8 cellular contexts compared by ENCODE assay signal in the genomic region with DNA sequence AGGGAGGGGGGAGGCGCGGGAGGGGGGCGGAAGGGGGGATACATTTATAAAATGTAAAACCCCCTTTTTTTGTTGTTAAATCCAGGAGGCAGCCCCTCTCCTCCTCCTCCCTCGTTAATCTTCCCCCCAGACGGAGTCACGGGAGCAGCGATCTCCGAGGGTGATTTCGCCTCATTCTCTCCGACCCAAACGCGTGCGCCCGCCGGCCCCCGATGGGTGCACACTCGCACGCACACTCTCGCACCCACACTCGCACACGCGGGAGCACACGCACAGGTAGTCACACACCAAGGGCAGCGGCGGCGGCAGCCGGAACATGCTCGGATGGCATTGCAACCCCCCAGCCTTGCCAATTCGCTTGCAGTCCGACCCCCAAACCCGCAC. TPM values are rescaled to one million over a fixed set of nuclear protein-coding genes. Genes with fewer than 3 reads are reported as not detected.
A peak's percentile ranks its signal among the peaks of the same experiment; 100 is the strongest.
DNase-seq lines count a peak whose midpoint lies in the region; ATAC-seq, FAIRE-seq and TF ChIP-seq lines count a peak whose summit lies in the region.

No MANE protein-coding gene starts in this region.

- H3K4me1 ChIP-seq in K562 (replicated peaks in 1 of 2; ENCODE audit: control insufficient read depth in 2 of 2, insufficient read depth in 2 of 2, low read length in 2 of 2): peaks cover 21 to 22% of the 10 kb centered on the region in 2 experiments

- H3K27ac Mint-ChIP-seq in T-helper 2 cell treated with Interferon-gamma antibody and Interleukin-4, amounts not matched to agents 5 μg/mL and 100 μg/mL, for 36 hours: peak overlapping the region; percentile 100

- H3K36me3 Mint-ChIP-seq in T-helper 2 cell treated with Interferon-gamma antibody and Interleukin-4, amounts not matched to agents 5 μg/mL and 100 μg/mL, for 36 hours (ENCODE audit: low read depth): peaks cover 20% of the 10 kb centered on the region

- H4K20me1 ChIP-seq in K562 (replicated peaks; ENCODE audit: control insufficient read depth, insufficient read depth, low read length): peaks cover 14% of the 10 kb centered on the region

- BruUV-seq in K562 (replicated peaks; lab: Mats Ljungman, UMichigan): no TSS peak

- no peak for ATAC-seq in K562
- no peak for ATAC-seq in HG03159 (IDR thresholded peaks at IDR 0.05; ENCODE audit: unreplicated experiment)

- TF ChIP-seq RAD21 in K562 (CRISPR knock-in tag; conservative IDR thresholded peaks at IDR 0.05 in 1 of 2, IDR thresholded peaks at IDR 0.05 in 1 of 2): no peak

- intact Hi-C loops in K562 (cut with micrococcal nuclease): no loop called here

- no peaks in the 10 kb centered on the region for H3K9me1 ChIP-seq in K562 (ENCODE audit: control insufficient read depth, insufficient read depth, low read length)

- CTCF ChIA-PET in K562 (lab: Yijun Ruan, JAX; ENCODE audit: low intra/inter-chr PET ratio): no interaction called here

- H3K27me3 Mint-ChIP-seq in T-helper 2 cell treated with Interferon-gamma antibody and Interleukin-4, amounts not matched to agents 5 μg/mL and 100 μg/mL, for 36 hours (ENCODE audit: low read depth): no peaks in the 10 kb centered on the region

- peak overlapping the region; percentile 77 for H3K4me2 ChIP-seq in K562 (ENCODE audit: insufficient read depth, low read length)

- peak overlapping the region; percentile 83 for H2AFZ ChIP-seq in K562 (ENCODE audit: low read depth, low read length)

- TF ChIP-seq CTCF in K562 (IDR thresholded peaks at IDR 0.05 in 2 of 3, conservative IDR thresholded peaks at IDR 0.05 in 1 of 3; ENCODE audit: insufficient read depth in 2 of 3, low read depth in 1 of 3, low read length in 3 of 3): no peak

- H3K36me3 ChIP-seq in K562 (ENCODE audit: control insufficient read depth, insufficient read depth, low read length): peaks cover 17% of the 10 kb centered on the region; the same call in 2 of the 3 replicates

- no peaks in the 10 kb centered on the region for H3K9me3 Mint-ChIP-seq in T-helper 2 cell treated with Interferon-gamma antibody and Interleukin-4, amounts not matched to agents 5 μg/mL and 100 μg/mL, for 36 hours

- H3K4me3 ChIP-seq in K562: peak overlapping the region; percentile 63

- in situ Hi-C loops in K562 (cut with MboI): no loop called here

- peaks cover 34% of the 10 kb centered on the region for H3K4me1 Mint-ChIP-seq in T-helper 2 cell treated with Interferon-gamma antibody and Interleukin-4, amounts not matched to agents 5 μg/mL and 100 μg/mL, for 36 hours (ENCODE audit: low read depth)

- TF ChIP-seq EP300 in K562 (IDR thresholded peaks at IDR 0.05; ENCODE audit: low read length): no peak

- H3K27ac ChIP-seq in K562 (ENCODE audit: extremely low read depth, low read depth, low read length) (peak overlapping the region; percentile 99), layer of hippocampus (ENCODE audit: low read depth, low read length) (peak overlapping the region; percentile 96)

- TF ChIP-seq POLR2A in K562 (conservative IDR thresholded peaks at IDR 0.05): no peak

- FAIRE-seq in K562 (lab: Jason Lieb, UNC): no peak

- no peaks in the 10 kb centered on the region for H3K27me3 ChIP-seq in K562 (ENCODE audit: control insufficient read depth in 2 of 2, insufficient read depth in 2 of 2, low read length in 2 of 2)
- H3K27me3 ChIP-seq in layer of hippocampus (ENCODE audit: control insufficient read depth, insufficient read depth, low read length): no peaks in the 10 kb centered on the region

- DNase-seq in activated CD8-positive, alpha-beta memory T cell treated with anti-CD3 and anti-CD28 coated beads for 4 hours (ENCODE audit: low read depth in 2 of 2): peak; percentile 27 to 52
- DNase-seq in activated CD8-positive, alpha-beta memory T cell treated with anti-CD3 and anti-CD28 coated beads for 24 hours: no peak
- peak; percentile 53 for DNase-seq in T-helper 2 cell treated with Interferon-gamma antibody and Interleukin-4, amounts not matched to agents 5 μg/mL and 100 μg/mL, for 36 hours (ENCODE audit: low spot score)
- peak in 2 of 4 experiments; percentile 29 to 50 for DNase-seq in K562 (ENCODE audit: extremely low read depth in 1 of 4, low spot score in 3 of 4)
- DNase-seq in stimulated activated CD4-positive, alpha-beta T cell treated with anti-CD3 and anti-CD28 coated beads, Interleukin-2, amount 100 ng/mL, for 4 hours (ENCODE audit: low read depth): peak; percentile 57
- DNase-seq in NCI-H446 treated with DMSO at 0.1 percent for 48 hours (lab: John Stamatoyannopoulos, UW): no peak

- 0% methylated on average over 8 of the region's 31 CpGs for WGBS in K562 (ENCODE audit: insufficient coverage, low coverage, missing lambda C conversion rate)

- H3K9me3 ChIP-seq in K562 (replicated peaks; ENCODE audit: control insufficient read depth, insufficient read depth, low read depth, low read length): no peaks in the 10 kb centered on the region

- H3K9ac ChIP-seq in K562 (ENCODE audit: insufficient read depth in 1 of 2, low read depth in 2 of 2, low read length in 2 of 2): peak overlapping the region; percentile 96 to 98

- peak overlapping the region; percentile 97 for H3K4me3 Mint-ChIP-seq in T-helper 2 cell treated with Interferon-gamma antibody and Interleukin-4, amounts not matched to agents 5 μg/mL and 100 μg/mL, for 36 hours

- POLR2A ChIA-PET in K562 (lab: Yijun Ruan, JAX): interaction anchor here (0.6 to 1.9 kb wide), 4 partner anchors 13 to 488 kb away, joined by 3 to 9 read pairs (median 4); no protein-coding TSS in a partner anchor

- peaks cover 76% of the 10 kb centered on the region for H3K79me2 ChIP-seq in K562 (ENCODE audit: control insufficient read depth, insufficient read depth, low read length)

TF ChIP-seq in K562, 482 proteins besides CTCF, POLR2A, EP300 and RAD21 (continues in another document):
- no peak for TF ChIP-seq MYC (IDR thresholded peaks at IDR 0.05; ENCODE audit: low read depth, low read length)
- TF ChIP-seq MYC (CRISPR knock-in tag; IDR thresholded peaks at IDR 0.05; ENCODE audit: borderline replicate concordance, low read depth): no peak
- TF ChIP-seq TEAD2 (tag; IDR thresholded peaks at IDR 0.05): no peak
- TF ChIP-seq, protein P1, sequence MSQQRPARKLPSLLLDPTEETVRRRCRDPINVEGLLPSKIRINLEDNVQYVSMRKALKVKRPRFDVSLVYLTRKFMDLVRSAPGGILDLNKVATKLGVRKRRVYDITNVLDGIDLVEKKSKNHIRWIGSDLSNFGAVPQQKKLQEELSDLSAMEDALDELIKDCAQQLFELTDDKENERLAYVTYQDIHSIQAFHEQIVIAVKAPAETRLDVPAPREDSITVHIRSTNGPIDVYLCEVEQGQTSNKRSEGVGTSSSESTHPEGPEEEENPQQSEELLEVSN (IDR thresholded peaks at IDR 0.05; ENCODE audit: borderline replicate concordance in 1 of 2, extremely low read depth in 1 of 2, insufficient read depth in 1 of 2, insufficient read length in 1 of 2, low read depth in 1 of 2, low read length in 1 of 2, poor library complexity in 1 of 2, severe bottlenecking in 1 of 2): peak in 1 of 2 experiments; percentile 10
- 0 out of 2 replicates have a peak, but pooled peaks have one; percentile 24 for TF ChIP-seq SRSF1 (IDR thresholded peaks at IDR 0.05; ENCODE audit: low read depth, low read length)
- TF ChIP-seq SREBF1 (IDR thresholded peaks at IDR 0.05; ENCODE audit: borderline replicate concordance, low read depth, low read length): no peak
- TF ChIP-seq CHD1 (IDR thresholded peaks at IDR 0.05; ENCODE audit: low read length): peak; percentile 89
- TF ChIP-seq KDM5B (IDR thresholded peaks at IDR 0.05; ENCODE audit: insufficient replicate concordance, low read depth, low read length): peak; percentile 9
- TF ChIP-seq NR2C1 (IDR thresholded peaks at IDR 0.05): no peak
- TF ChIP-seq NR2C1 (tag; IDR thresholded peaks at IDR 0.05): no peak
- 0 out of 2 replicates have a peak, but pooled peaks have one; percentile 14 for TF ChIP-seq RB1 (IDR thresholded peaks at IDR 0.05; ENCODE audit: low read depth)
- no peak for TF ChIP-seq ARID1B (IDR thresholded peaks at IDR 0.05)
- TF ChIP-seq, protein P2, sequence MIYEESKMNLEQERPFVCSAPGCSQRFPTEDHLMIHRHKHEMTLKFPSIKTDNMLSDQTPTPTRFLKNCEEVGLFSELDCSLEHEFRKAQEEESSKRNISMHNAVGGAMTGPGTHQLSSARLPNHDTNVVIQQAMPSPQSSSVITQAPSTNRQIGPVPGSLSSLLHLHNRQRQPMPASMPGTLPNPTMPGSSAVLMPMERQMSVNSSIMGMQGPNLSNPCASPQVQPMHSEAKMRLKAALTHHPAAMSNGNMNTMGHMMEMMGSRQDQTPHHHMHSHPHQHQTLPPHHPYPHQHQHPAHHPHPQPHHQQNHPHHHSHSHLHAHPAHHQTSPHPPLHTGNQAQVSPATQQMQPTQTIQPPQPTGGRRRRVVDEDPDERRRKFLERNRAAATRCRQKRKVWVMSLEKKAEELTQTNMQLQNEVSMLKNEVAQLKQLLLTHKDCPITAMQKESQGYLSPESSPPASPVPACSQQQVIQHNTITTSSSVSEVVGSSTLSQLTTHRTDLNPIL (CRISPR knock-in tag; IDR thresholded peaks at IDR 0.05): no peak
- peak in 1 of 2 experiments; percentile 57; a peak in 1 of 4 replicates for TF ChIP-seq HDAC1 (IDR thresholded peaks at IDR 0.05)
- TF ChIP-seq CCNT2 (IDR thresholded peaks at IDR 0.05; ENCODE audit: borderline replicate concordance, extremely low read depth, insufficient read length, low read depth, low read length): peak; percentile 41

RNA-seq across cellular contexts. Expression of a gene that starts 0.5 kb away (rescaled TPM):
- 73.2 and 102 TPM in 2 replicates for total RNA-seq in K562 (2011; cell fraction: chromatin; rRNA removed; ENCODE audit: low replicate concordance)
- total RNA-seq in K562 (2011; cell fraction: nucleolus; rRNA removed): 44.5 and 49.1 TPM in 2 replicates
- total RNA-seq in K562 (2011; cell fraction: nucleoplasm; rRNA removed): 74.9 and 79.7 TPM in 2 replicates
- total RNA-seq in K562 (2014; rRNA removed) (149 and 155 TPM in 2 replicates), K562 (2014; rRNA removed; fragmentation: Illumina TruSeq; extraction: Trizol) (214 and 231 TPM in 2 replicates), K562 (2015; rRNA removed; fragmentation: Illumina TruSeq; extraction: Trizol) (213 and 234 TPM in 2 replicates), K562 (2021) (179 and 210 TPM in 2 replicates)
- polyA plus RNA-seq in K562 (2011; rRNA removed) (101 and 158 TPM in 2 replicates), K562 (2014; fragmentation: Illumina TruSeq; extraction: Trizol) (514 and 656 TPM in 2 replicates), K562 (2014; fragmentation: Nextera tagmentation; extraction: Ambion mirVana) (10 to 100 TPM; 13.2 to 24.9 TPM), K562 (2014; rRNA removed) (262 and 274 TPM in 2 replicates)
- 28.2 and 50.9 TPM in 2 replicates for polyA plus RNA-seq in K562 (2011; cell fraction: cytosol; rRNA removed)
- 25.3 and 41.5 TPM in 2 replicates for polyA plus RNA-seq in K562 (2011; cell fraction: nucleus; rRNA removed)
- 166 and 298 TPM in 2 replicates for polyA plus RNA-seq in K562 (2012)
- polyA minus RNA-seq in K562 (2011; rRNA and poly(A)+ RNA removed): 111 and 126 TPM in 2 replicates
- 56.1 and 63.8 TPM in 2 replicates for polyA minus RNA-seq in K562 (2011; cell fraction: cytosol; rRNA and poly(A)+ RNA removed)
- polyA minus RNA-seq in K562 (2011; cell fraction: nucleus; rRNA and poly(A)+ RNA removed): 21.8 and 39.9 TPM in 2 replicates

Comparison
In these comparisons a context has a peak if more than half of its experiments do, and no peak if none do; other contexts are left out.
1. DNase-seq: peak in activated CD8-positive, alpha-beta memory T cell treated with anti-CD3 and anti-CD28 coated beads for 4 hours (2 of 2), T-helper 2 cell treated with Interferon-gamma antibody and Interleukin-4, amounts not matched to agents 5 μg/mL and 100 μg/mL, for 36 hours (single experiment) and stimulated activated CD4-positive, alpha-beta T cell treated with anti-CD3 and anti-CD28 coated beads, Interleukin-2, amount 100 ng/mL, for 4 hours (single experiment); none in activated CD8-positive, alpha-beta memory T cell treated with anti-CD3 and anti-CD28 coated beads for 24 hours (single experiment) and NCI-H446 treated with DMSO at 0.1 percent for 48 hours (single experiment).